In genomic region chr3:182947892-182948291, GRCh38 we compare ENCODE assay signal across 14 cellular contexts. TPM values are rescaled to one million over a fixed set of nuclear protein-coding genes. Genes with fewer than 3 reads are reported as not detected.
DNase-seq lines count a peak whose midpoint lies in the region; ATAC-seq, FAIRE-seq and TF ChIP-seq lines count a peak whose summit lies in the region.
"Had no signal": no experiment of that assay in that cellular context is flagged by ENCODE, and none has a peak within 500 bp of the region (broad histone marks: within the 10 kb centered on the region; RNA-seq: fewer than 3 reads in every experiment).

No MANE protein-coding gene starts in this region.

- H3K4me1 ChIP-seq in small intestine (ENCODE audit: control insufficient read depth in 2 of 2, insufficient read depth in 1 of 2, low read depth in 1 of 2, low read length in 1 of 2) (no peaks in the 10 kb centered on the region), esophagus muscularis mucosa (no peaks in the 10 kb centered on the region)
- H3K4me1 ChIP-seq: parathyroid adenoma had no signal

- H3K36me3 ChIP-seq in small intestine (ENCODE audit: control insufficient read depth in 2 of 2, insufficient read depth in 2 of 2, low read length in 2 of 2) = peaks cover 3 to 4% of the 10 kb centered on the region in 2 donors
- H3K36me3 ChIP-seq in esophagus muscularis mucosa = peaks cover 22 to 55% (median 36%) of the 10 kb centered on the region in 4 donors

- H3K9me3 ChIP-seq in small intestine (ENCODE audit: control insufficient read depth, low read depth) (no peaks in the 10 kb centered on the region), esophagus muscularis mucosa (no peaks in the 10 kb centered on the region)

- H3K4me3 ChIP-seq in small intestine (ENCODE audit: low read depth in 1 of 2, low read length in 2 of 2) = no peak overlapping the region
- no peak overlapping the region for H3K4me3 ChIP-seq in esophagus muscularis mucosa

- CTCF ChIA-PET in activated CD4-positive, alpha-beta T cell treated with anti-CD3 and anti-CD28 coated beads for 36 hours (lab: Charles Lee) = interaction anchor here (1.0 kb wide), 1 partner anchor 31 kb away, joined by 3 read pairs; no protein-coding TSS in a partner anchor
- CTCF ChIA-PET in activated CD8-positive, alpha-beta T cell treated with anti-CD3 and anti-CD28 coated beads for 36 hours (lab: Charles Lee) = no interaction called here

- FAIRE-seq in small intestine (lab: Jason Lieb, UNC) = no peak

- H3K9me3 Mint-ChIP-seq in activated CD4-positive, alpha-beta T cell treated with anti-CD3 and anti-CD28 coated beads for 36 hours (ENCODE audit: low read depth) = no peaks in the 10 kb centered on the region
- no peaks in the 10 kb centered on the region for H3K9me3 Mint-ChIP-seq in activated CD8-positive, alpha-beta T cell treated with anti-CD3 and anti-CD28 coated beads for 36 hours

- no peaks in the 10 kb centered on the region for H3K27me3 Mint-ChIP-seq in activated CD4-positive, alpha-beta T cell treated with anti-CD3 and anti-CD28 coated beads for 36 hours
- H3K27me3 Mint-ChIP-seq in activated CD8-positive, alpha-beta T cell treated with anti-CD3 and anti-CD28 coated beads for 36 hours = no peaks in the 10 kb centered on the region

- no peak for TF ChIP-seq EP300 in esophagus muscularis mucosa (IDR thresholded peaks at IDR 0.05)

- intact Hi-C loops in activated CD4-positive, alpha-beta T cell treated with anti-CD3 and anti-CD28 coated beads for 36 hours (cut with DNase I, micrococcal nuclease) = no loop called here
- intact Hi-C loops in activated CD8-positive, alpha-beta T cell treated with anti-CD3 and anti-CD28 coated beads for 36 hours (cut with micrococcal nuclease) = no loop called here
- intact Hi-C loops in esophagus muscularis mucosa (cut with DNase I) = no loop called here

- no peak overlapping the region for H3K27ac Mint-ChIP-seq in activated CD4-positive, alpha-beta T cell treated with anti-CD3 and anti-CD28 coated beads for 36 hours
- H3K27ac Mint-ChIP-seq in activated CD8-positive, alpha-beta T cell treated with anti-CD3 and anti-CD28 coated beads for 36 hours = no peak overlapping the region

- H3K27ac ChIP-seq in small intestine (ENCODE audit: low read depth in 1 of 2, low read length in 1 of 2) = no peak overlapping the region
- H3K27ac ChIP-seq in esophagus muscularis mucosa (replicated peaks in 1 of 4) = no peak overlapping the region
- H3K27ac ChIP-seq: parathyroid adenoma had no signal

- no peaks in the 10 kb centered on the region for H3K27me3 ChIP-seq in small intestine (ENCODE audit: control insufficient read depth in 2 of 2, insufficient read depth in 2 of 2, low read length in 2 of 2)
- no peaks in the 10 kb centered on the region for H3K27me3 ChIP-seq in esophagus muscularis mucosa

- ATAC-seq in activated CD4-positive, alpha-beta T cell treated with anti-CD3 and anti-CD28 coated beads for 36 hours = peak; percentile 68
- peak; percentile 72 for ATAC-seq in activated CD8-positive, alpha-beta T cell treated with anti-CD3 and anti-CD28 coated beads for 36 hours

- H3K36me3 Mint-ChIP-seq in activated CD4-positive, alpha-beta T cell treated with anti-CD3 and anti-CD28 coated beads for 36 hours (ENCODE audit: low read depth) = peaks cover 20% of the 10 kb centered on the region
- peaks cover 21% of the 10 kb centered on the region for H3K36me3 Mint-ChIP-seq in activated CD8-positive, alpha-beta T cell treated with anti-CD3 and anti-CD28 coated beads for 36 hours (ENCODE audit: low read depth)

- TF ChIP-seq CTCF in activated CD8-positive, alpha-beta T cell treated with anti-CD3 and anti-CD28 coated beads for 36 hours (IDR thresholded peaks at IDR 0.05) = no peak
- no peak for TF ChIP-seq CTCF in esophagus muscularis mucosa (IDR thresholded peaks at IDR 0.05)
- no peak for TF ChIP-seq CTCF in GM13976 (IDR thresholded peaks at IDR 0.05; ENCODE audit: borderline replicate concordance, control extremely low read depth, extremely low read depth, insufficient read depth, missing control alignments)

- no peak for TF ChIP-seq POLR2A in esophagus muscularis mucosa (IDR thresholded peaks at IDR 0.05; ENCODE audit: low read depth)

- DNase-seq in activated CD4-positive, alpha-beta T cell treated with anti-CD3 and anti-CD28 coated beads for 36 hours = no peak
- DNase-seq in activated CD4-positive, alpha-beta T cell treated with anti-CD3 and anti-CD28 coated beads for 4 hours = no peak
- peak; percentile 14 for DNase-seq in KBM-7
- DNase-seq in activated CD8-positive, alpha-beta T cell treated with anti-CD3 and anti-CD28 coated beads for 36 hours = no peak
- DNase-seq in small intestine = peak; percentile 13
- no peak for DNase-seq in HK-2 (ENCODE audit: unreplicated experiment)
- no peak for DNase-seq in esophagus muscularis mucosa (ENCODE audit: extremely low spot score)
- DNase-seq in GM13976 (ENCODE audit: low spot score) = no peak
- DNase-seq: H7; MV-4-11; NK-92 treated with Interleukin-12 subunit alpha and Interleukin-12 subunit beta, amount 100 ng/mL, for 24 hours; stimulated activated CD4-positive, alpha-beta T cell treated with anti-CD3 and anti-CD28 coated beads, Interleukin-4, amount 100 ng/mL, for 1 hour; T-helper 9 cell had no signal

- no peak overlapping the region for H3K4me3 Mint-ChIP-seq in activated CD4-positive, alpha-beta T cell treated with anti-CD3 and anti-CD28 coated beads for 36 hours
- no peak overlapping the region for H3K4me3 Mint-ChIP-seq in activated CD8-positive, alpha-beta T cell treated with anti-CD3 and anti-CD28 coated beads for 36 hours

- no peaks in the 10 kb centered on the region for H3K4me1 Mint-ChIP-seq in activated CD4-positive, alpha-beta T cell treated with anti-CD3 and anti-CD28 coated beads for 36 hours
- no peaks in the 10 kb centered on the region for H3K4me1 Mint-ChIP-seq in activated CD8-positive, alpha-beta T cell treated with anti-CD3 and anti-CD28 coated beads for 36 hours (ENCODE audit: low read depth)

- POLR2A ChIA-PET in activated CD4-positive, alpha-beta T cell treated with anti-CD3 and anti-CD28 coated beads for 36 hours (lab: Charles Lee) = no interaction called here
- POLR2A ChIA-PET in activated CD8-positive, alpha-beta T cell treated with anti-CD3 and anti-CD28 coated beads for 36 hours (lab: Charles Lee) = no interaction called here

- in situ Hi-C loops in KBM-7 (cut with MboI; ENCODE audit: low pct_unique_long_range_greater_than_20kb, low sequenced_read_pairs) = no loop called here
- in situ Hi-C loops in GM13976 (cut with MboI; ENCODE audit: low sequenced_read_pairs, unreplicated experiment) = no loop called here

RNA-seq across cellular contexts. Expression of gene DCUN1D1, which starts 32.4 kb away (rescaled TPM):
- total RNA-seq in activated CD4-positive, alpha-beta T cell treated with anti-CD3 and anti-CD28 coated beads for 36 hours = 10 to 100 TPM; 40.0 to 52.9 TPM
- 10 to 100 TPM; 39.6 to 43.2 TPM for total RNA-seq in activated CD8-positive, alpha-beta T cell treated with anti-CD3 and anti-CD28 coated beads for 36 hours
- polyA plus RNA-seq in small intestine = 10 to 100 TPM in 1 of 3 donors, 1 to 10 TPM in 2; 9.2 to 13.9 (median 9.6) TPM
- total RNA-seq in esophagus muscularis mucosa = 10 to 100 TPM; 31.1 to 41.1 (median 34.0) TPM

Comparison
In these comparisons a context has a peak if more than half of its experiments do, and no peak if none do; other contexts are left out.
1. DNase-seq: peak in KBM-7 (single experiment) and small intestine (single experiment); none in activated CD4-positive, alpha-beta T cell treated with anti-CD3 and anti-CD28 coated beads for 36 hours (single experiment), activated CD4-positive, alpha-beta T cell treated with anti-CD3 and anti-CD28 coated beads for 4 hours (0 of 2), activated CD8-positive, alpha-beta T cell treated with anti-CD3 and anti-CD28 coated beads for 36 hours (single experiment), HK-2 (single experiment), esophagus muscularis mucosa (single experiment) and GM13976 (single experiment).